In genomic region chr5:135039526-135040296, GRCh38 we compare ENCODE assay signal across 12 cellular contexts. TPM values are rescaled to one million over a fixed set of nuclear protein-coding genes. Genes with fewer than 3 reads are reported as not detected.
DNase-seq lines count a peak whose midpoint lies in the region; ATAC-seq and TF ChIP-seq lines count a peak whose summit lies in the region.
"Had no signal": no experiment of that assay in that cellular context is flagged by ENCODE, and none has a peak within 500 bp of the region (broad histone marks: within the 10 kb centered on the region; RNA-seq: fewer than 3 reads in every experiment).

No MANE protein-coding gene starts in this region.

- no peak for TF ChIP-seq CTCF in body of pancreas (IDR thresholded peaks at IDR 0.05)
- TF ChIP-seq CTCF in CD14-positive monocyte (IDR thresholded peaks at IDR 0.05): no peak

- H3K9ac ChIP-seq in iPS-18a (ENCODE audit: low read length) (no peak overlapping the region), skeletal muscle satellite cell (ENCODE audit: low read depth, low read length) (no peak overlapping the region)

- no peak overlapping the region for H3K27ac ChIP-seq in iPS-18a (ENCODE audit: low read length)
- no peak overlapping the region for H3K27ac ChIP-seq in body of pancreas
- H3K27ac ChIP-seq: skin epidermis had no signal

- no peak for TF ChIP-seq POLR2A in body of pancreas (IDR thresholded peaks at IDR 0.05)

- H3K27me3 ChIP-seq in iPS-18a (ENCODE audit: control insufficient read depth, insufficient read depth, low read length) (peaks cover 100% of the 10 kb centered on the region), skeletal muscle satellite cell (ENCODE audit: control insufficient read depth, insufficient read depth, low read length) (peaks cover 93% of the 10 kb centered on the region), body of pancreas (peaks cover 0 to 44% of the 10 kb centered on the region in 2 donors)

- H3K4me3 Mint-ChIP-seq in T-helper 17 cell (no peak overlapping the region), CD14-positive monocyte (peak overlapping the region in 1 of 2 donors; percentile 75)

- peak; percentile 18 for ATAC-seq in T-helper 17 cell
- no peak for ATAC-seq in body of pancreas
- ATAC-seq in GM21528 (IDR thresholded peaks at IDR 0.05; ENCODE audit: low FRiP score, unreplicated experiment): no peak

- no peak overlapping the region for H3K27ac Mint-ChIP-seq in T-helper 17 cell
- no peak overlapping the region for H3K27ac Mint-ChIP-seq in CD14-positive monocyte
- H3K27ac Mint-ChIP-seq: stimulated activated naive CD8-positive, alpha-beta T cell treated with anti-CD3 and anti-CD28 coated beads, Interleukin-15, Interleukin-2, amounts not matched to agents 100 ng/mL and 50 ng/mL, for 24 hours had no signal

- DNase-seq in HCEC 1CT: peak; percentile 21
- DNase-seq in T-helper 17 cell: no peak
- DNase-seq in body of pancreas: no peak
- DNase-seq in CD14-positive monocyte (ENCODE audit: low spot score): no peak
- DNase-seq: activated CD4-positive, alpha-beta T cell treated with anti-CD3 and anti-CD28 coated beads for 4 hours; anterior cingulate cortex; NK-92 treated with Interleukin-12 subunit alpha and Interleukin-12 subunit beta, amount 100 ng/mL, for 24 hours had no signal

- WGBS in body of pancreas, 2 donors: 5% methylated on average over 31 to 65 of the region's 72 CpGs

- H3K27me3 Mint-ChIP-seq in T-helper 17 cell (peaks cover 85% of the 10 kb centered on the region), CD14-positive monocyte (ENCODE audit: low read depth in 3 of 3) (peaks cover 83 to 98% (median 94%) of the 10 kb centered on the region in 3 donors)

- peak overlapping the region; percentile 68 for H3K4me2 ChIP-seq in skeletal muscle satellite cell (ENCODE audit: low read length)

- peaks cover 7% of the 10 kb centered on the region for H3K36me3 Mint-ChIP-seq in T-helper 17 cell (ENCODE audit: low read depth)
- H3K36me3 Mint-ChIP-seq in CD14-positive monocyte: peaks cover 0 to 1% of the 10 kb centered on the region in 2 donors

- H3K9me3 ChIP-seq in T-helper 17 cell (ENCODE audit: control insufficient read depth, low read length, poor library complexity, severe bottlenecking) (no peaks in the 10 kb centered on the region), iPS-18a (ENCODE audit: control insufficient read depth, low read depth, low read length) (no peaks in the 10 kb centered on the region), skeletal muscle satellite cell (replicated peaks; ENCODE audit: low read length) (no peaks in the 10 kb centered on the region), body of pancreas (no peaks in the 10 kb centered on the region)

- peaks cover 6% of the 10 kb centered on the region for H3K4me1 Mint-ChIP-seq in T-helper 17 cell
- H3K4me1 Mint-ChIP-seq in CD14-positive monocyte: peaks cover 6% of the 10 kb centered on the region

- H3K9me3 Mint-ChIP-seq in CD14-positive monocyte: peaks cover 0 to 17% (median 0%) of the 10 kb centered on the region in 7 donors
- H3K9me3 Mint-ChIP-seq: stimulated activated naive CD8-positive, alpha-beta T cell treated with anti-CD3 and anti-CD28 coated beads, Interleukin-15, Interleukin-2, amounts not matched to agents 100 ng/mL and 50 ng/mL, for 24 hours had no signal

- intact Hi-C loops in body of pancreas (cut with DNase I) (no loop called here), CD14-positive monocyte (cut with micrococcal nuclease) (loop anchor here in 1 of 2 donors (10.0 kb wide), 1 partner anchor 155 kb away; no protein-coding TSS in a partner anchor)

- peak overlapping the region; percentile 36 for H3K4me3 ChIP-seq in iPS-18a (ENCODE audit: low read length)
- H3K4me3 ChIP-seq in skeletal muscle satellite cell (ENCODE audit: low read length): peak overlapping the region; percentile 39
- H3K4me3 ChIP-seq in body of pancreas: no peak overlapping the region

- no peaks in the 10 kb centered on the region for H3K36me3 ChIP-seq in iPS-18a (ENCODE audit: control insufficient read depth, low read depth, low read length)
- H3K36me3 ChIP-seq in skeletal muscle satellite cell (ENCODE audit: insufficient read depth, low read length): no peaks in the 10 kb centered on the region
- no peaks in the 10 kb centered on the region for H3K36me3 ChIP-seq in body of pancreas (replicated peaks in 1 of 2; ENCODE audit: insufficient read depth in 1 of 2, low read depth in 2 of 2)

- no peaks in the 10 kb centered on the region for H3K4me1 ChIP-seq in iPS-18a (ENCODE audit: control insufficient read depth, low read depth, low read length)
- peaks cover 5% of the 10 kb centered on the region for H3K4me1 ChIP-seq in skeletal muscle satellite cell (ENCODE audit: control insufficient read depth, insufficient read depth, low read length)
- peaks cover 26% of the 10 kb centered on the region for H3K4me1 ChIP-seq in body of pancreas

RNA-seq across cellular contexts. Expression of gene PITX1, which starts 5.7 kb away (rescaled TPM):
- total RNA-seq in T-helper 17 cell (not detected), body of pancreas (not detected)
- total RNA-seq in skeletal muscle satellite cell (2012; rRNA removed): 0.66 and 1.0 TPM in 2 replicates
- polyA plus RNA-seq in CD14-positive monocyte: not detected

Comparison
In these comparisons a context has a peak if more than half of its experiments do, and no peak if none do; other contexts are left out.
1. H3K4me3 ChIP-seq: peak in iPS-18a (single experiment) and skeletal muscle satellite cell (single experiment); none in body of pancreas (0 of 2).